1 cellular context compared by ENCODE assay signal in the genomic region with DNA sequence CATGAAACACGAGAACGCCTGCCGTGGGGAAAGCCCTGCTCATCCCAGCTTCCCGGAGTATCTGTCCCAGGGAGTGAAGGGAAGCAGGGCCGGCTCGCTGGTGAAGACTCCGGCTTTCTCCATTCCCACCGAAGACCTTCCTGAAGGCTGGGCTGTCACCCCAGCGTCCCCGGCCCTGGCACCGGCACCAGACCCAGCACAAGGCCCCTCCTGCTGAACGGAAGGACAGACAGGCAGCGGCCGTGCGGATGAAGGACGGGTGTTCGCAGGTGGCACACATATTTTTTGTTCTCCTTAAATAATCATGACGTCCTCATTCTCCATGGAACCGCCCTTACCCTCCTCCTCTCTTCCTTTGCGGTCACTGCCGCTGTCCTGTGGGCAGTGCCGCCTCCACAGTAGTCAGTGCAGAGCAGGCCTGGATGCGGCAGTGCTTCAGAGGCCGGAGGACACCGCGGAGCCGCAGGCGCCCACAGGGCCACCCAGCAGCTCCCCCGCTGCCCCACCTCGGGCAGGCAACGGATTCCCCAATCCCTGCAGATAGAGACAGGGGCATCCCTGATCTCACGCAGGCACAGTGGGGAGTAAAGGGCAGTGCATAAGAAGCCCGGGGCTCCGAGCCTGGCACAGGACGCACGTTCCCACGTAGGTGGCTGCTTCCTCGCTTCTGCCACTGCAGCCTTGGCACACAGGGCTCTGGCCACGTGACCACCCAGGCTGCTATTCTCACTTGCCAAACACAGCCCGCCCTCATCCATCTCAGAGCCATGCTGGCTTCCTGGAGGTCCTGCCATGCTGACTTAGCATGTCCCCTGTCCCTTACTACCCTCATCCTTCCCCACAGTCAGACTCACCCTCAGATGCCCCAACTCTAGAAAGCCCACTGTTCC.
TF ChIP-seq lines count a peak whose summit lies in the region.

No MANE protein-coding gene starts in this region.

TF ChIP-seq in K562, 482 proteins besides CTCF, POLR2A, EP300 and RAD21:
- TF ChIP-seq HEY1 (CRISPR knock-in tag; IDR thresholded peaks at IDR 0.05; ENCODE audit: borderline replicate concordance), result no peak
- 0 out of 2 replicates have a peak, but pooled peaks have one; percentile 6 for TF ChIP-seq POLR2G (IDR thresholded peaks at IDR 0.05; ENCODE audit: low read depth, low read length)
- no peak for TF ChIP-seq HNRNPLL (IDR thresholded peaks at IDR 0.05; ENCODE audit: low read depth, low read length, poor library complexity, severe bottlenecking)
